Comparison of ENCODE assay signal across 15 cellular contexts in genomic region chr1:978069-978834, GRCh38. TPM values are rescaled to one million over a fixed set of nuclear protein-coding genes. Genes with fewer than 3 reads are reported as not detected.
DNase-seq lines count a peak whose midpoint lies in the region; ATAC-seq and TF ChIP-seq lines count a peak whose summit lies in the region.
"Had no signal": no experiment of that assay in that cellular context is flagged by ENCODE, and none has a peak within 500 bp of the region (broad histone marks: within the 10 kb centered on the region; RNA-seq: fewer than 3 reads in every experiment).

No MANE protein-coding gene starts in this region.

- H3K79me2 ChIP-seq in mammary epithelial cell (ENCODE audit: insufficient read depth, low read length): no peaks in the 10 kb centered on the region

- DNase-seq in MCF 10A (ENCODE audit: unreplicated experiment) (no peak), mammary epithelial cell (no peak), left ventricle myocardium superior (peak; percentile 79), upper lobe of right lung (peak; percentile 64), cerebellar cortex (ENCODE audit: low spot score) (no peak), hippocampal formation (lab: John Stamatoyannopoulos, UW) (no peak)
- DNase-seq: activated naive CD4-positive, alpha-beta T cell treated with anti-CD3 and anti-CD28 coated beads, Interleukin-2, amount 10 ng/mL, durations not matched to agents 7 days and 5 days; effector memory CD4-positive, alpha-beta T cell; foreskin fibroblast; immature natural killer cell; midbrain; NCI-H1694; NCI-H526 treated with DMSO at 0.1 percent for 48 hours; transverse colon had no signal

- H3K4me2 ChIP-seq in mammary epithelial cell (ENCODE audit: insufficient read depth, low read depth, low read length): no peak overlapping the region

- H2AFZ ChIP-seq in mammary epithelial cell (ENCODE audit: low read depth, low read length): no peak overlapping the region

- peaks cover 6% of the 10 kb centered on the region for H3K4me1 Mint-ChIP-seq in MCF 10A (ENCODE audit: insufficient read depth, unreplicated experiment)

- H3K9me3 ChIP-seq in mammary epithelial cell (replicated peaks; ENCODE audit: insufficient read depth, low read length) (no peaks in the 10 kb centered on the region), upper lobe of right lung (no peaks in the 10 kb centered on the region)
- H3K9me3 ChIP-seq: transverse colon had no signal

- H4K20me1 ChIP-seq in mammary epithelial cell (ENCODE audit: insufficient read depth, low read length): no peaks in the 10 kb centered on the region

- in situ Hi-C loops in mammary epithelial cell (cut with MboI; ENCODE audit: low sequenced_read_pairs in 2 of 2): loop anchor here in 1 of 2 donors (25.0 kb wide), 1 partner anchor 309 kb away; the partner anchor contains the start of gene SCNN1D

- intact Hi-C loops in MCF 10A (cut with micrococcal nuclease): no loop called here
- intact Hi-C loops in mammary epithelial cell (cut with micrococcal nuclease): no loop called here
- intact Hi-C loops in left ventricle myocardium superior (cut with micrococcal nuclease): no loop called here
- intact Hi-C loops in upper lobe of right lung (cut with DNase I): no loop called here

- no peak for ATAC-seq in left ventricle myocardium superior
- no peak for ATAC-seq in upper lobe of right lung

- no peak overlapping the region for H3K9ac ChIP-seq in mammary epithelial cell (ENCODE audit: insufficient read depth, low read length)

- H3K27me3 ChIP-seq in mammary epithelial cell (ENCODE audit: insufficient read depth, low read length): peaks cover 2% of the 10 kb centered on the region
- H3K27me3 ChIP-seq in upper lobe of right lung: peaks cover 30% of the 10 kb centered on the region

- TF ChIP-seq CTCF in MCF 10A (IDR thresholded peaks at IDR 0.05; ENCODE audit: unreplicated experiment) (no peak), mammary epithelial cell (conservative IDR thresholded peaks at IDR 0.05 in 1 of 2, IDR thresholded peaks at IDR 0.05 in 1 of 2; ENCODE audit: extremely low read depth in 1 of 2, insufficient read depth in 1 of 2, low read depth in 1 of 2, low read length in 2 of 2) (no peak), upper lobe of right lung (IDR thresholded peaks at IDR 0.05) (no peak)

- H3K4me1 ChIP-seq in mammary epithelial cell (ENCODE audit: insufficient read depth, low read length): peaks cover 11% of the 10 kb centered on the region
- peaks cover 7% of the 10 kb centered on the region for H3K4me1 ChIP-seq in upper lobe of right lung

- H3K36me3 Mint-ChIP-seq in MCF 10A (ENCODE audit: insufficient read depth, unreplicated experiment): no peaks in the 10 kb centered on the region
- H3K36me3 Mint-ChIP-seq: immature natural killer cell had no signal

- peaks cover 12% of the 10 kb centered on the region for H3K27me3 Mint-ChIP-seq in MCF 10A (ENCODE audit: insufficient read depth, unreplicated experiment)

- H3K36me3 ChIP-seq in mammary epithelial cell (ENCODE audit: insufficient read depth, low read length) (no peaks in the 10 kb centered on the region), upper lobe of right lung (no peaks in the 10 kb centered on the region)
- H3K36me3 ChIP-seq: transverse colon had no signal

- H3K4me3 ChIP-seq in mammary epithelial cell (replicated peaks in 1 of 3; ENCODE audit: insufficient read depth in 1 of 3, low read depth in 2 of 3, low read length in 3 of 3): no peak overlapping the region
- no peak overlapping the region for H3K4me3 ChIP-seq in upper lobe of right lung
- H3K4me3 ChIP-seq: transverse colon had no signal

- dilution Hi-C loops in mammary epithelial cell (cut with HindIII; ENCODE audit: low sequenced_read_pairs): no loop called here

- BruUV-seq in MCF 10A (replicated peaks; lab: Mats Ljungman, UMichigan): no TSS peak
- BruUV-seq in mammary epithelial cell (replicated peaks; lab: Mats Ljungman, UMichigan): no TSS peak

- H3K9me3 Mint-ChIP-seq in MCF 10A (ENCODE audit: unreplicated experiment): no peaks in the 10 kb centered on the region
- H3K9me3 Mint-ChIP-seq: immature natural killer cell had no signal

- H3K27ac Mint-ChIP-seq in MCF 10A (ENCODE audit: low read depth, unreplicated experiment): no peak overlapping the region
- H3K27ac Mint-ChIP-seq: activated naive CD4-positive, alpha-beta T cell treated with anti-CD3 and anti-CD28 coated beads, Interleukin-2, amount 10 ng/mL, durations not matched to agents 7 days and 5 days had no signal

- no peak overlapping the region for H3K27ac ChIP-seq in mammary epithelial cell (ENCODE audit: insufficient read depth, low read depth, low read length)
- no peak overlapping the region for H3K27ac ChIP-seq in upper lobe of right lung
- H3K27ac ChIP-seq: transverse colon had no signal

- POLR2A ChIA-PET in MCF 10A (lab: Yijun Ruan, JAX): no interaction called here

- 31% methylated on average over 19 of the region's 44 CpGs for WGBS in mammary epithelial cell (ENCODE audit: low coverage, missing lambda C conversion rate)

- CTCF ChIA-PET in MCF 10A (lab: Yijun Ruan, JAX): no interaction called here
- CTCF ChIA-PET in mammary epithelial cell (lab: Charles Lee; ENCODE audit: low non-redundant PET): no interaction called here

- H3K4me3 Mint-ChIP-seq in MCF 10A (ENCODE audit: unreplicated experiment): peak overlapping the region; percentile 2
- H3K4me3 Mint-ChIP-seq: activated naive CD4-positive, alpha-beta T cell treated with anti-CD3 and anti-CD28 coated beads, Interleukin-2, amount 10 ng/mL, durations not matched to agents 7 days and 5 days; immature natural killer cell had no signal

RNA-seq across cellular contexts. Expression of gene PERM1, which starts 3.6 kb away (rescaled TPM):
- total RNA-seq in MCF 10A (2022) (not detected in 2 replicates), mammary epithelial cell (not detected), left ventricle myocardium superior (187 TPM), upper lobe of right lung (0.35 TPM)
- polyA plus RNA-seq in mammary epithelial cell: not detected
- not detected for polyA minus RNA-seq in mammary epithelial cell
- total RNA-seq: LHCN-M2 had no signal
- polyA plus RNA-seq: immature natural killer cell had no signal

RNA-seq across cellular contexts. Expression of gene PLEKHN1, which starts 12.0 kb away (rescaled TPM):
- total RNA-seq in MCF 10A (2022) (7.9 and 11.1 TPM in 2 replicates), mammary epithelial cell (10 to 100 TPM in 1 of 2 donors, 1 to 10 TPM in 1; 4.8 to 28.6 TPM), left ventricle myocardium superior (not detected), upper lobe of right lung (2.1 TPM)
- 4.6 TPM for polyA plus RNA-seq in mammary epithelial cell
- polyA minus RNA-seq in mammary epithelial cell: 9.7 TPM

RNA-seq across cellular contexts. Expression of gene KLHL17, which starts 17.9 kb away (rescaled TPM):
- 15.1 and 18.1 TPM in 2 replicates for total RNA-seq in MCF 10A (2022)
- total RNA-seq in mammary epithelial cell: 10 to 100 TPM in 1 of 2 donors, 1 to 10 TPM in 1; 4.3 to 18.9 TPM
- polyA plus RNA-seq in mammary epithelial cell: 12.4 TPM
- polyA minus RNA-seq in mammary epithelial cell: 1.4 TPM
- total RNA-seq in left ventricle myocardium superior: 6.6 TPM
- 17.0 TPM for total RNA-seq in upper lobe of right lung

RNA-seq across cellular contexts. Expression of gene NOC2L, which starts 19.2 kb away (rescaled TPM):
- total RNA-seq in MCF 10A (2022): 117 and 136 TPM in 2 replicates
- total RNA-seq in mammary epithelial cell: 100 to 1,000 TPM in 1 of 2 donors, 10 to 100 TPM in 1; 62.0 to 124 TPM
- polyA plus RNA-seq in mammary epithelial cell: 84.6 TPM
- 96.0 TPM for polyA minus RNA-seq in mammary epithelial cell
- total RNA-seq in left ventricle myocardium superior: 46.8 TPM
- total RNA-seq in upper lobe of right lung: 54.5 TPM

RNA-seq across cellular contexts. Expression of gene HES4, which starts 21.6 kb away (rescaled TPM):
- total RNA-seq in MCF 10A (2022) (42.1 and 42.6 TPM in 2 replicates), mammary epithelial cell (10 to 100 TPM in 1 of 2 donors, 1 to 10 TPM in 1; 6.4 to 24.7 TPM), left ventricle myocardium superior (39.4 TPM), upper lobe of right lung (26.8 TPM)
- polyA plus RNA-seq in mammary epithelial cell: 2.1 TPM
- not detected for polyA minus RNA-seq in mammary epithelial cell

Comparison
In these comparisons a context has a peak if more than half of its experiments do, and no peak if none do; other contexts are left out.
1. DNase-seq: peak in left ventricle myocardium superior (single experiment) and upper lobe of right lung (single experiment); none in MCF 10A (single experiment), mammary epithelial cell (single experiment), cerebellar cortex (single experiment) and hippocampal formation (0 of 2).
2. RNA of gene PERM1, which starts 3.6 kb away (total RNA-seq): 187 TPM in left ventricle myocardium superior (single experiment); 0.35 TPM in upper lobe of right lung (single experiment), not detected in mammary epithelial cell and not detected in MCF 10A; every median in the first group is over 100 times any median in the second.